In the genomic region with DNA sequence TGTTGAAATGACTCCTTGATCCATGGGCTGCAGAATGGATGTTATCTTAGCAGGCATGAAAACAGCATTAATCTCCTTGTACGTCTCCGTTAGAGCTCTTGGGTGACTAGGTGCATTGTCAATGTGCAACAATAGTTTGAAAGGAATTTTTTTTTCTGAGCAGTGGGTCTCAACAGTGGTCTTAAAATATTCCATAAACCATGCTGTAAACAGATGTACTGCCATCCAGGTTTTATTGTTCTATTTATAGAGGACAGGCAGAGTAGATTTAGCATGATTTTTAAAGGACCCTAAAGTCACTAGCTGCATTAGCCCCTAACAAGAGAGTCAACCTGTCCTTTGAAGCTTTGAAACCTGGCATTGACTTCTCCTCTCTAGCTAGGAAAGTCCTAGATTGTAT, we compare ENCODE assay signal across 2 cellular contexts.
TF ChIP-seq lines count a peak whose summit lies in the region.

No MANE protein-coding gene starts in this region.

TF ChIP-seq in K562, 482 proteins besides CTCF, POLR2A, EP300 and RAD21 (continues in another document):
- TF ChIP-seq, protein P1, sequence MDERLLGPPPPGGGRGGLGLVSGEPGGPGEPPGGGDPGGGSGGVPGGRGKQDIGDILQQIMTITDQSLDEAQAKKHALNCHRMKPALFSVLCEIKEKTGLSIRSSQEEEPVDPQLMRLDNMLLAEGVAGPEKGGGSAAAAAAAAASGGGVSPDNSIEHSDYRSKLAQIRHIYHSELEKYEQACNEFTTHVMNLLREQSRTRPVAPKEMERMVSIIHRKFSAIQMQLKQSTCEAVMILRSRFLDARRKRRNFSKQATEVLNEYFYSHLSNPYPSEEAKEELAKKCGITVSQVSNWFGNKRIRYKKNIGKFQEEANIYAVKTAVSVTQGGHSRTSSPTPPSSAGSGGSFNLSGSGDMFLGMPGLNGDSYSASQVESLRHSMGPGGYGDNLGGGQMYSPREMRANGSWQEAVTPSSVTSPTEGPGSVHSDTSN (CRISPR knock-in tag; IDR thresholded peaks at IDR 0.05; ENCODE audit: low read depth), result no peak
- TF ChIP-seq, protein P1 (tag; conservative IDR thresholded peaks at IDR 0.05; ENCODE audit: low read depth), result no peak
- TF ChIP-seq NR4A1 (CRISPR knock-in tag; IDR thresholded peaks at IDR 0.05) (no peak), NR4A1 (tag; IDR thresholded peaks at IDR 0.05) (no peak), MEF2A (IDR thresholded peaks at IDR 0.05; ENCODE audit: control insufficient read depth, low read depth, low read length) (peak; percentile 70; the same call in 1 of the 2 replicates), FOXA1 (IDR thresholded peaks at IDR 0.05; ENCODE audit: borderline replicate concordance) (no peak), ZNF695 (CRISPR knock-in tag; IDR thresholded peaks at IDR 0.05) (no peak), E4F1 (CRISPR knock-in tag; IDR thresholded peaks at IDR 0.05; ENCODE audit: borderline replicate concordance) (no peak), ZEB2 (IDR thresholded peaks at IDR 0.05) (peak; percentile 40; the same call in 1 of the 2 replicates), HOXB6 (CRISPR knock-in tag; IDR thresholded peaks at IDR 0.05; ENCODE audit: borderline replicate concordance) (no peak), CBX2 (IDR thresholded peaks at IDR 0.05; ENCODE audit: insufficient read depth, low read length, poor library complexity, severe bottlenecking) (no peak), ZBTB5 (IDR thresholded peaks at IDR 0.05) (no peak), ZNF436 (CRISPR knock-in tag; IDR thresholded peaks at IDR 0.05) (no peak), NR0B1 (IDR thresholded peaks at IDR 0.05; ENCODE audit: partially characterized antibody) (no peak)
- TF ChIP-seq, protein P2, sequence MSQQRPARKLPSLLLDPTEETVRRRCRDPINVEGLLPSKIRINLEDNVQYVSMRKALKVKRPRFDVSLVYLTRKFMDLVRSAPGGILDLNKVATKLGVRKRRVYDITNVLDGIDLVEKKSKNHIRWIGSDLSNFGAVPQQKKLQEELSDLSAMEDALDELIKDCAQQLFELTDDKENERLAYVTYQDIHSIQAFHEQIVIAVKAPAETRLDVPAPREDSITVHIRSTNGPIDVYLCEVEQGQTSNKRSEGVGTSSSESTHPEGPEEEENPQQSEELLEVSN (IDR thresholded peaks at IDR 0.05; ENCODE audit: borderline replicate concordance in 1 of 2, extremely low read depth in 1 of 2, insufficient read depth in 1 of 2, insufficient read length in 1 of 2, low read depth in 1 of 2, low read length in 1 of 2, poor library complexity in 1 of 2, severe bottlenecking in 1 of 2), result no peak
- TF ChIP-seq, protein P3, sequence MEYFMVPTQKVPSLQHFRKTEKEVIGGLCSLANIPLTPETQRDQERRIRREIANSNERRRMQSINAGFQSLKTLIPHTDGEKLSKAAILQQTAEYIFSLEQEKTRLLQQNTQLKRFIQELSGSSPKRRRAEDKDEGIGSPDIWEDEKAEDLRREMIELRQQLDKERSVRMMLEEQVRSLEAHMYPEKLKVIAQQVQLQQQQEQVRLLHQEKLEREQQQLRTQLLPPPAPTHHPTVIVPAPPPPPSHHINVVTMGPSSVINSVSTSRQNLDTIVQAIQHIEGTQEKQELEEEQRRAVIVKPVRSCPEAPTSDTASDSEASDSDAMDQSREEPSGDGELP (CRISPR knock-in tag; IDR thresholded peaks at IDR 0.05; ENCODE audit: borderline replicate concordance), result no peak

TF ChIP-seq in endothelial cell of umbilical vein, 7 proteins besides CTCF, POLR2A, EP300 and RAD21:
- TF ChIP-seq POLR2AphosphoS5 (IDR thresholded peaks at IDR 0.05; ENCODE audit: insufficient read depth, low read depth, low read length) (no peak), GATA2 (IDR thresholded peaks at IDR 0.05; ENCODE audit: insufficient read depth, insufficient read length, low read depth, low read length) (no peak), JUN (IDR thresholded peaks at IDR 0.05; ENCODE audit: borderline replicate concordance, insufficient read depth, insufficient read length, low read depth) (no peak), MYC (IDR thresholded peaks at IDR 0.05; ENCODE audit: low read depth, low read length) (no peak), FOS (IDR thresholded peaks at IDR 0.05; ENCODE audit: borderline replicate concordance, insufficient read depth, low read length) (no peak), EZH2 (IDR thresholded peaks at IDR 0.05; ENCODE audit: borderline replicate concordance, low read depth, low read length, severe bottlenecking) (no peak)
- TF ChIP-seq, protein P4, sequence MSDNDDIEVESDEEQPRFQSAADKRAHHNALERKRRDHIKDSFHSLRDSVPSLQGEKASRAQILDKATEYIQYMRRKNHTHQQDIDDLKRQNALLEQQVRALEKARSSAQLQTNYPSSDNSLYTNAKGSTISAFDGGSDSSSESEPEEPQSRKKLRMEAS (IDR thresholded peaks at IDR 0.05; ENCODE audit: insufficient read depth, insufficient read length), result no peak
TF ChIP-seq in endothelial cell of umbilical vein: peak in this region for 0.
